7 cellular contexts compared by ENCODE assay signal in the genomic region with DNA sequence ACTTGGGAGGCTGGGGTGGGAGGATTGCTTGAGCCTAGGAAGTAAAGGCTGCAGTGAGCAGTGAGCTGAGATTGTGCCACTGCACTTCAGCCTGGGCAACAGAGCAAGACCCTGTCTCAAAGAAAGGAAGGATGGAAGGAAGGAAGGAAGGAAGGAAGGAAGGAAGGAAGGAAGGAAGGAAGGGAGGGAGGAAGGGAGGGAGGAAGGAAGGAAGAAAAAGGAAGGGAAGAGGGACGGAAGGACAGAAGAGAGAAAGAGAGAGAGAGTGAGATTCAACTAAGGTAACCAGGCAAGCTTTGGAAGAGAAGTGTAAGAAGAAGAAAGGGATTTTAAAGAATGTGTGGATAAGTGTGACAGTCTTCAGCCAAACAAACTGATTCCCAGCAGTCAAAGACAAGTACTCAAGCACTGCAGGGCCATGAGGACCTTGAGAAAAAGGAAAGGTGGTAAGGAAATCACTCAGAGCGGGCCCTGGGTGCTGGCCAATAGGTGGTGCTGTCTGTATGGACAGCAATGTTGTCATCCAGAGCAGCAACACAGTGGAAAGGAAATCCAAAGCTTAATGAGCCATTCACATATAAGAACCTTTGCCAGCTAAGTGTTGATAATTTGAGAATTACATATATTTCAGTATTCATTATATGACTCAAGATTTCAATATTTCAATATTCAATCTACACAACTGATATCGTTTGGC. TPM values are rescaled to one million over a fixed set of nuclear protein-coding genes. Genes with fewer than 3 reads are reported as not detected.
DNase-seq lines count a peak whose midpoint lies in the region; ATAC-seq and TF ChIP-seq lines count a peak whose summit lies in the region.
"Not testable (repeated sequence)": the region's sequence is repeated elsewhere in the genome, so short reads cannot be mapped to it uniquely, and the experiment has no call there.

No MANE protein-coding gene starts in this region.

- not testable (repeated sequence) for H4K20me1 ChIP-seq in GM23338 (replicated peaks; ENCODE audit: insufficient read depth)

- not testable (repeated sequence) for H3K4me3 Mint-ChIP-seq in GM23338

- not testable (repeated sequence) for H3F3A ChIP-seq in GM23338 (replicated peaks; ENCODE audit: low read depth)

- not testable (repeated sequence) for H3K36me3 Mint-ChIP-seq in GM23338 (ENCODE audit: low read depth)

- not testable (repeated sequence) for H3K27me3 Mint-ChIP-seq in GM23338 (ENCODE audit: insufficient read depth, low read depth, poor library complexity)

- not testable (repeated sequence) for H2AFZ ChIP-seq in GM23338

- H3K9me2 ChIP-seq in GM23338 (ENCODE audit: insufficient read depth), result not testable (repeated sequence)

- TF ChIP-seq POLR2A in erythroblast (IDR thresholded peaks at IDR 0.05; ENCODE audit: low read length), result not testable (repeated sequence)

- ATAC-seq in GM23338 (peak; percentile 92), left colon (peak; percentile 71)

- DNase-seq in DMS 273 (lab: John Stamatoyannopoulos, UW; ENCODE audit: unreplicated experiment), result peak; percentile 2
- DNase-seq in GM23338 (ENCODE audit: low spot score), result peak; percentile 47
- DNase-seq in LNCaP clone FGC (ENCODE audit: low read depth); astrocyte of the spinal cord (ENCODE audit: low read depth, low spot score): not testable (repeated sequence)
- DNase-seq in SIG-M5 treated with dmso at 0.1 percent for 504 hours (lab: John Stamatoyannopoulos, UW; ENCODE audit: unreplicated experiment), result peak; percentile 2
- peak; percentile 15 to 36 for DNase-seq in erythroblast (lab: John Stamatoyannopoulos, UW)
- DNase-seq in left colon, result peak in 1 of 2 donors; percentile 31

- H3K27ac Mint-ChIP-seq in GM23338, result not testable (repeated sequence)

- not testable (repeated sequence) for H3K36me3 ChIP-seq in GM23338 (ENCODE audit: insufficient read depth)

- peak; percentile 41 to 62 for TF ChIP-seq CTCF in GM23338 (conservative IDR thresholded peaks at IDR 0.05; ENCODE audit: low read depth in 2 of 2)
- TF ChIP-seq CTCF in LNCaP clone FGC (IDR thresholded peaks at IDR 0.05; ENCODE audit: control insufficient read depth, extremely low read depth, insufficient read depth), result peak; percentile 30; the same call in 1 of the 2 replicates
- peak; percentile 15 for TF ChIP-seq CTCF in astrocyte of the spinal cord (IDR thresholded peaks at IDR 0.05; ENCODE audit: low read depth, low read length)

- H3K27me3 ChIP-seq in GM23338 (ENCODE audit: insufficient read depth), result not testable (repeated sequence)

- not testable (repeated sequence) for H3K4me1 Mint-ChIP-seq in GM23338

- intact Hi-C loops in left colon (cut with DNase I, micrococcal nuclease), result not testable (repeated sequence)

- H3K4me2 ChIP-seq in GM23338, result not testable (repeated sequence)

- H3K79me2 ChIP-seq in GM23338 (replicated peaks; ENCODE audit: insufficient read depth), result not testable (repeated sequence)

- in situ Hi-C loops in astrocyte of the spinal cord (cut with HindIII; ENCODE audit: low sequenced_read_pairs), result not testable (repeated sequence)

- not testable (repeated sequence) for H3K4me1 ChIP-seq in GM23338 (ENCODE audit: insufficient read depth)

- H3K9me3 Mint-ChIP-seq in GM23338, result not testable (repeated sequence)

- H3K4me3 ChIP-seq in GM23338; LNCaP clone FGC (ENCODE audit: low read depth, low read length); astrocyte of the spinal cord (ENCODE audit: low read depth, low read length): not testable (repeated sequence)

- not testable (repeated sequence) for H3K27ac ChIP-seq in GM23338 (ENCODE audit: low read depth)

RNA-seq across cellular contexts. Expression of a gene that starts 55.4 kb away (rescaled TPM):
- 0.35 TPM in 1 of 2 replicates, not detected in the other for total RNA-seq in GM23338 (2014; rRNA removed; shearing (Covaris generic))
- not detected in 2 replicates for polyA plus RNA-seq in GM23338 (2016; fragmentation: Nextera tagmentation; extraction: Ambion mirVana)
- 1 to 10 TPM; 1.3 to 1.5 TPM for total RNA-seq in left colon
